ENCODE assay signal across 8 cellular contexts in the genomic region with DNA sequence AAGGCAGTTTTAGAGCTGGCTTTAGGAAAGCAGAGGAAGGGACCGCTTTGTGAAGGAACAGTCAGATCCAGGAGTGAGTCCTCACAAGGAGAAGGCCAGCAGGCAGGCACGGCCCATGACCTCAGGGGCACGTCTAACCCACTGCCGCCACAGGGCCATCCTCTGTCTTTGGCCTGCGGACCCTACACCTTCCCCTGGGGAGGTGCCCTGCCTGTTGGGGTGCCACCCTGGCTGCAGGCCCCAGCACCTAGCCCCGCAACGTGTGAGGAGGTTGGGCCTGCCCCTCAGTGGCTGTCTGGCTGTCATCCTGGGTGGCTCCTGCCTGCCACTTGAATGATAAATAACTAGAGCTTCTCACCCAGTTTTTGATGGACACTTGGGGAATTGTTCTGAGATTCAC. TPM values are rescaled to one million over a fixed set of nuclear protein-coding genes. Genes with fewer than 3 reads are reported as not detected.
DNase-seq lines count a peak whose midpoint lies in the region; ATAC-seq and TF ChIP-seq lines count a peak whose summit lies in the region.

No MANE protein-coding gene starts in this region.

- no peak overlapping the region for H3K9ac ChIP-seq in mucosa of rectum (ENCODE audit: low read depth in 1 of 2, low read length in 2 of 2)

- H3K27me3 ChIP-seq in mucosa of rectum (ENCODE audit: control insufficient read depth in 2 of 2, insufficient read depth in 2 of 2, low read length in 2 of 2) = no peaks in the 10 kb centered on the region
- H3K27me3 ChIP-seq in suprapubic skin = no peaks in the 10 kb centered on the region

- H3K9me3 Mint-ChIP-seq in activated CD4-positive, alpha-beta T cell treated with anti-CD3 and anti-CD28 coated beads, Interleukin-2, amount 10 ng/mL, durations not matched to agents 7 days and 5 days = no peaks in the 10 kb centered on the region
- no peaks in the 10 kb centered on the region for H3K9me3 Mint-ChIP-seq in activated naive CD8-positive, alpha-beta T cell treated with anti-CD3 and anti-CD28 coated beads for 36 hours

- DNase-seq in activated CD4-positive, alpha-beta T cell treated with anti-CD3 and anti-CD28 coated beads, Interleukin-2, amount 10 ng/mL, durations not matched to agents 7 days and 5 days = no peak
- DNase-seq in activated CD4-positive, alpha-beta T cell treated with anti-CD3 and anti-CD28 coated beads for 1 hour = no peak
- no peak for DNase-seq in activated naive CD8-positive, alpha-beta T cell treated with anti-CD3 and anti-CD28 coated beads for 36 hours
- DNase-seq in suprapubic skin (ENCODE audit: low spot score in 2 of 2) (no peak), NCI-H146 treated with DMSO at 0.1 percent for 48 hours (lab: John Stamatoyannopoulos, UW; ENCODE audit: unreplicated experiment) (no peak)

- CTCF ChIA-PET in activated CD4-positive, alpha-beta T cell treated with anti-CD3 and anti-CD28 coated beads, Interleukin-2, amount 10 ng/mL, durations not matched to agents 7 days and 5 days (lab: Charles Lee) = interaction anchor here (1.3 kb wide), 1 partner anchor 17 kb away, joined by 3 read pairs; no protein-coding TSS in a partner anchor

- H3K36me3 Mint-ChIP-seq in activated CD4-positive, alpha-beta T cell treated with anti-CD3 and anti-CD28 coated beads, Interleukin-2, amount 10 ng/mL, durations not matched to agents 7 days and 5 days (ENCODE audit: low read depth) = peaks cover 5% of the 10 kb centered on the region
- peaks cover 2% of the 10 kb centered on the region for H3K36me3 Mint-ChIP-seq in activated naive CD8-positive, alpha-beta T cell treated with anti-CD3 and anti-CD28 coated beads for 36 hours

- no peak overlapping the region for H3K4me3 Mint-ChIP-seq in activated CD4-positive, alpha-beta T cell treated with anti-CD3 and anti-CD28 coated beads, Interleukin-2, amount 10 ng/mL, durations not matched to agents 7 days and 5 days
- peak overlapping the region; percentile 53 for H3K4me3 Mint-ChIP-seq in activated naive CD8-positive, alpha-beta T cell treated with anti-CD3 and anti-CD28 coated beads for 36 hours

- H3K27ac ChIP-seq in mucosa of rectum (ENCODE audit: low read depth in 2 of 2, low read length in 2 of 2) = peak overlapping the region; percentile 49 to 56
- peak overlapping the region; percentile 62 for H3K27ac ChIP-seq in suprapubic skin

- no peak for ATAC-seq in GM19035 (IDR thresholded peaks at IDR 0.05; ENCODE audit: unreplicated experiment)
- no peak for ATAC-seq in HG03175 (IDR thresholded peaks at IDR 0.05; ENCODE audit: unreplicated experiment)

- peaks cover 28% of the 10 kb centered on the region for H3K4me1 Mint-ChIP-seq in activated CD4-positive, alpha-beta T cell treated with anti-CD3 and anti-CD28 coated beads, Interleukin-2, amount 10 ng/mL, durations not matched to agents 7 days and 5 days
- H3K4me1 Mint-ChIP-seq in activated naive CD8-positive, alpha-beta T cell treated with anti-CD3 and anti-CD28 coated beads for 36 hours = peaks cover 32% of the 10 kb centered on the region

- TF ChIP-seq CTCF in suprapubic skin (IDR thresholded peaks at IDR 0.05) = no peak

- peaks cover 6 to 16% of the 10 kb centered on the region in 2 donors for H3K4me1 ChIP-seq in mucosa of rectum (ENCODE audit: control insufficient read depth in 2 of 2, insufficient read depth in 2 of 2, low read length in 2 of 2)
- H3K4me1 ChIP-seq in suprapubic skin = peaks cover 44% of the 10 kb centered on the region

- TF ChIP-seq POLR2A in suprapubic skin (IDR thresholded peaks at IDR 0.05) = no peak

- no peak for TF ChIP-seq EP300 in suprapubic skin (IDR thresholded peaks at IDR 0.05)

- WGBS in suprapubic skin = 92% methylated on average over 5 of the region's 7 CpGs

- no peaks in the 10 kb centered on the region for H3K27me3 Mint-ChIP-seq in activated CD4-positive, alpha-beta T cell treated with anti-CD3 and anti-CD28 coated beads, Interleukin-2, amount 10 ng/mL, durations not matched to agents 7 days and 5 days
- H3K27me3 Mint-ChIP-seq in activated naive CD8-positive, alpha-beta T cell treated with anti-CD3 and anti-CD28 coated beads for 36 hours = no peaks in the 10 kb centered on the region

- H3K9me3 ChIP-seq in mucosa of rectum (ENCODE audit: control insufficient read depth in 2 of 2, low read length in 2 of 2) (no peaks in the 10 kb centered on the region), suprapubic skin (no peaks in the 10 kb centered on the region)

- H3K4me3 ChIP-seq in mucosa of rectum (ENCODE audit: low read length in 2 of 2) = no peak overlapping the region
- no peak overlapping the region for H3K4me3 ChIP-seq in suprapubic skin

- H3K36me3 ChIP-seq in mucosa of rectum (ENCODE audit: control insufficient read depth in 2 of 2, insufficient read depth in 2 of 2, low read length in 2 of 2) (peaks cover 4 to 15% of the 10 kb centered on the region in 2 donors), suprapubic skin (peaks cover 35% of the 10 kb centered on the region)

- POLR2A ChIA-PET in activated CD4-positive, alpha-beta T cell treated with anti-CD3 and anti-CD28 coated beads, Interleukin-2, amount 10 ng/mL, durations not matched to agents 7 days and 5 days (lab: Charles Lee) = no interaction called here

- H3K27ac Mint-ChIP-seq in activated CD4-positive, alpha-beta T cell treated with anti-CD3 and anti-CD28 coated beads, Interleukin-2, amount 10 ng/mL, durations not matched to agents 7 days and 5 days = peak overlapping the region; percentile 84
- H3K27ac Mint-ChIP-seq in activated naive CD8-positive, alpha-beta T cell treated with anti-CD3 and anti-CD28 coated beads for 36 hours = peak overlapping the region; percentile 95

RNA-seq across cellular contexts. Expression of a gene that starts 31.0 kb away (rescaled TPM):
- total RNA-seq in activated CD4-positive, alpha-beta T cell treated with anti-CD3 and anti-CD28 coated beads, Interleukin-2, amount 10 ng/mL, durations not matched to agents 7 days and 5 days = 10 to 100 TPM; 40.2 to 42.7 TPM
- total RNA-seq in activated naive CD8-positive, alpha-beta T cell treated with anti-CD3 and anti-CD28 coated beads for 36 hours = 10 to 100 TPM; 40.4 to 41.8 TPM
- total RNA-seq in suprapubic skin = 100 to 1,000 TPM in 2 of 4 donors, 10 to 100 TPM in 2; 73.1 to 113 (median 96.1) TPM
